In the genomic region with DNA sequence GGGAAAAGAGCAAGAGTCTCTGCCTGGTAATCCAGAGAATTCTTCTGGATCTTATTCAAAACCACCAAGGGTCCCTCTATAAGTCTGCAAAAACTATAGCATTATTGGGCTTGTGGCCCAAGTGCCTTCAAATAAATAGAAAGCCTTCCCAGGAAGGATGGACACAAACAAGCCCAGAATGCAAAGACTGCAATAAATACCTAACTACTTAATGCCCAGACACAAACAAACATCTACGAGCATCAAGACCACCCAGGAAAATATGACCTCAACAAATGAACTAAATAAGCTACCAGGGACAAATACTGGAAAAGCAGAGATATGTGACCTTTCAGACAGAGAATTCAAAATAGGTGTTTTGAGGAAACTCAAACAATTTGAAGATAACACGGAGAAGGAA, we compare ENCODE assay signal across 21 cellular contexts.
A peak's percentile ranks its signal among the peaks of the same experiment; 100 is the strongest.
DNase-seq lines count a peak whose midpoint lies in the region; TF ChIP-seq lines count a peak whose summit lies in the region.
"Had no signal": no experiment of that assay in that cellular context is flagged by ENCODE, and none has a peak within 500 bp of the region (broad histone marks: within the 10 kb centered on the region; RNA-seq: fewer than 3 reads in every experiment).

No MANE protein-coding gene starts in this region.

- H3K9ac ChIP-seq in BLaER1 treated with 17β-estradiol and CSF1 and Interleukin-3, amounts not matched to agents 10 nM and 100 nM: no peak overlapping the region

- H3K27me3 ChIP-seq in BLaER1 treated with 17β-estradiol and CSF1 and Interleukin-3, amounts not matched to agents 10 nM and 100 nM: peaks cover 0 to 24% (median 0%) of the 10 kb centered on the region in 11 experiments; a peak in 4 of 22 replicates
- H3K27me3 ChIP-seq in SJSA1 (replicated peaks): no peaks in the 10 kb centered on the region
- H3K27me3 ChIP-seq: BE2C had no signal

- H3K79me2 ChIP-seq in OCI-LY7 (ENCODE audit: insufficient read depth, low read depth, low read length): no peaks in the 10 kb centered on the region

- no TSS peak for BruUV-seq in OCI-LY7 (replicated peaks; lab: Mats Ljungman, UMichigan)

- H2AFZ ChIP-seq in OCI-LY7 (ENCODE audit: low read length): no peak overlapping the region

- peaks cover 16 to 20% (median 18%) of the 10 kb centered on the region in 10 experiments for H3K4me1 ChIP-seq in BLaER1 treated with 17β-estradiol and CSF1 and Interleukin-3, amounts not matched to agents 10 nM and 100 nM
- H3K4me1 ChIP-seq in SJSA1 (replicated peaks): peaks cover 21% of the 10 kb centered on the region
- no peaks in the 10 kb centered on the region for H3K4me1 ChIP-seq in OCI-LY7 (ENCODE audit: insufficient read depth, low read length, poor library complexity, severe bottlenecking)
- H3K4me1 ChIP-seq: BE2C had no signal

- DNase-seq in SJSA1 (ENCODE audit: low read depth in 1 of 2, low spot score in 2 of 2) (peak; percentile 58 to 90), superior temporal gyrus (ENCODE audit: extremely low spot score) (peak; percentile 1), SIG-M5 (lab: John Stamatoyannopoulos, UW) (no peak), OCI-LY7 (ENCODE audit: low spot score) (no peak), T-helper 2 cell (no peak)
- DNase-seq: 8988T; ACHN; C1 segment of cervical spinal cord; CD4-positive, alpha-beta memory T cell; CD4-positive, CD25-positive, alpha-beta regulatory T cell; CD8-positive, alpha-beta memory T cell; COR-L47; DMS 273 treated with DMSO at 0.1 percent for 48 hours; DMS153; DMS53; DMS79; DND-41; EL had no signal

- H3K9me2 ChIP-seq in OCI-LY7 (ENCODE audit: insufficient read depth, low read length): no peaks in the 10 kb centered on the region

- no peak for TF ChIP-seq CTCF in OCI-LY7 (conservative IDR thresholded peaks at IDR 0.05; ENCODE audit: low read length)

- no peak overlapping the region for H3K4me3 ChIP-seq in BLaER1 treated with 17β-estradiol and CSF1 and Interleukin-3, amounts not matched to agents 10 nM and 100 nM
- no peak overlapping the region for H3K4me3 ChIP-seq in SJSA1
- no peak overlapping the region for H3K4me3 ChIP-seq in OCI-LY7 (ENCODE audit: low read depth, low read length, poor library complexity, severe bottlenecking)
- H3K4me3 ChIP-seq: GM12878 had no signal

- H3K27ac ChIP-seq in BLaER1 treated with 17β-estradiol and CSF1 and Interleukin-3, amounts not matched to agents 10 nM and 100 nM: no peak overlapping the region
- peak overlapping the region; percentile 7 for H3K27ac ChIP-seq in SJSA1
- H3K27ac ChIP-seq in OCI-LY7 (ENCODE audit: low read depth, low read length, poor library complexity, severe bottlenecking): no peak overlapping the region

- intact Hi-C loops in OCI-LY7 (cut with micrococcal nuclease; ENCODE audit: unreplicated experiment): no loop called here

- CTCF ChIA-PET in OCI-LY7 (lab: Charles Lee; ENCODE audit: unreplicated experiment): no interaction called here

- POLR2A ChIA-PET in OCI-LY7 (lab: Charles Lee): interaction anchor here (1.0 kb wide), 1 partner anchor 36 kb away, joined by 3 read pairs; no protein-coding TSS in a partner anchor

- H3K36me3 ChIP-seq in BLaER1 treated with 17β-estradiol and CSF1 and Interleukin-3, amounts not matched to agents 10 nM and 100 nM: no peaks in the 10 kb centered on the region
- H3K36me3 ChIP-seq in SJSA1 (no peaks in the 10 kb centered on the region), OCI-LY7 (ENCODE audit: insufficient read depth, low read length) (no peaks in the 10 kb centered on the region)
- H3K36me3 ChIP-seq: BE2C had no signal

- peak overlapping the region; percentile 34 to 78 (median 62) for H3K4me2 ChIP-seq in BLaER1 treated with 17β-estradiol and CSF1 and Interleukin-3, amounts not matched to agents 10 nM and 100 nM
- H3K4me2 ChIP-seq in OCI-LY7 (ENCODE audit: low read length): no peak overlapping the region

- H3K9me3 ChIP-seq in BLaER1 treated with 17β-estradiol and CSF1 and Interleukin-3, amounts not matched to agents 10 nM and 100 nM (replicated peaks in 1 of 11): peaks cover 0 to 11% (median 8%) of the 10 kb centered on the region in 11 experiments; a peak in 16 of 22 replicates
- H3K9me3 ChIP-seq in SJSA1 (replicated peaks): no peaks in the 10 kb centered on the region
- no peaks in the 10 kb centered on the region for H3K9me3 ChIP-seq in OCI-LY7 (ENCODE audit: low read length)
- H3K9me3 ChIP-seq: BE2C had no signal

- H4K20me1 ChIP-seq in BLaER1 treated with 17β-estradiol and CSF1 and Interleukin-3, amounts not matched to agents 10 nM and 100 nM: peaks cover 0 to 9% (median 0%) of the 10 kb centered on the region in 11 experiments; a peak in 1 of 22 replicates
- H4K20me1 ChIP-seq in OCI-LY7 (ENCODE audit: insufficient read depth, low read length): no peaks in the 10 kb centered on the region

Comparison
In these comparisons a context has a peak if more than half of its experiments do, and no peak if none do; other contexts are left out.
1. DNase-seq: peak in SJSA1 (2 of 2) and superior temporal gyrus (single experiment); none in SIG-M5 (single experiment), OCI-LY7 (single experiment) and T-helper 2 cell (0 of 5).